3 cellular contexts compared by ENCODE assay signal in the genomic region with DNA sequence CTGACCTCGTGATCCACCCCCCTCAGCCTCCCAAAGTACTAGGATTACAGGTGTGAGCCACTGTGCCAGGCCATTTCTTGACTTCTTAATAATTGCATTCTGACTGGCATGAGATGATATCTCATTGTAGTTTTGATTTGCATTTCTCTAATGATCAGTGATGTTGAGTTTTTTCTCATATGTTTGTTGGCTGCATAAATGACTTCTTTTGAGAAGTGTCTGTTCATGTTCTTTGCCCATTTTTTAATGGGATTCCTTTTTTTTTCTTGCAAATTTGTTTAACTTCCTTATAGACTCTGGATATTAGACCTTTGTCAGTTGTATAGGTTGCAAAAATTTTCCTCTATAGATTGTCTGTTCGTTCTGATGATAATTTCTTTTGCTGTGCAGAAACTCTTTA. TPM values are rescaled to one million over a fixed set of nuclear protein-coding genes. Genes with fewer than 3 reads are reported as not detected.
"Had no signal": no experiment of that assay in that cellular context is flagged by ENCODE, and none has a peak within 500 bp of the region (broad histone marks: within the 10 kb centered on the region; RNA-seq: fewer than 3 reads in every experiment).

No MANE protein-coding gene starts in this region.

RNA-seq across cellular contexts. Expression of a gene that starts 7.4 kb away (rescaled TPM):
- total RNA-seq: HT-29 had no signal
- polyA plus RNA-seq: HepG2, IgD-negative memory B cell had no signal
